Comparison of ENCODE assay signal across 15 cellular contexts in genomic region chr16:85365120-85365519, GRCh38.
A peak's percentile ranks its signal among the peaks of the same experiment; 100 is the strongest.
DNase-seq lines count a peak whose midpoint lies in the region; ATAC-seq and TF ChIP-seq lines count a peak whose summit lies in the region.
"Had no signal": no experiment of that assay in that cellular context is flagged by ENCODE, and none has a peak within 500 bp of the region (broad histone marks: within the 10 kb centered on the region; RNA-seq: fewer than 3 reads in every experiment).

No MANE protein-coding gene starts in this region.

- H3K9ac ChIP-seq in stomach smooth muscle (ENCODE audit: low read length in 2 of 2): no peak overlapping the region

- H3K27ac ChIP-seq in RWPE1 (peak overlapping the region; percentile 95), stomach smooth muscle (ENCODE audit: low read length) (peak overlapping the region; percentile 93)
- H3K27ac ChIP-seq: HL-60 had no signal

- H3K4me3 ChIP-seq in stomach smooth muscle (ENCODE audit: low read length in 2 of 2): no peak overlapping the region

- no peaks in the 10 kb centered on the region for H3K27me3 ChIP-seq in stomach smooth muscle (ENCODE audit: control insufficient read depth in 1 of 2, insufficient read depth in 2 of 2, low read length in 2 of 2)

- no peaks in the 10 kb centered on the region for H3K36me3 ChIP-seq in stomach smooth muscle (ENCODE audit: control insufficient read depth in 2 of 2, insufficient read depth in 2 of 2, low read length in 2 of 2)

- no peaks in the 10 kb centered on the region for H3K9me3 ChIP-seq in stomach smooth muscle (ENCODE audit: control insufficient read depth in 2 of 2, low read length in 2 of 2)

- CTCF ChIA-PET in RWPE1 (lab: Yijun Ruan, JAX): interaction anchor here (0.6 to 1.9 kb wide), 2 partner anchors 32 to 160 kb away, joined by 3 to 12 read pairs; no protein-coding TSS in a partner anchor

- no peak for ATAC-seq in activated CD4-positive, CD25-positive, alpha-beta regulatory T cell treated with anti-CD3 and anti-CD28 coated beads, Interleukin-2, amount 50 U/mL, for 24 hours
- no peak for ATAC-seq in HG03457 (IDR thresholded peaks at IDR 0.05; ENCODE audit: unreplicated experiment)
- ATAC-seq: activated naive CD4-positive, alpha-beta T cell treated with anti-CD3 and anti-CD28 coated beads, Interleukin-2, amount 50 U/mL, for 72 hours had no signal

- DNase-seq in HPDE6-E6E7 (ENCODE audit: extremely low spot score) (peak; percentile 60), RWPE1 (ENCODE audit: low spot score) (peak; percentile 54), islet precursor cell (peak; percentile 80), T-helper 2 cell (no peak)
- DNase-seq: activated CD8-positive, alpha-beta memory T cell treated with anti-CD3 and anti-CD28 coated beads, Interleukin-2, amount 50 U/mL, for 4 hours; GF-D8; GOT3; Karpas-422; NCI-H2081; SW 1271 had no signal

- POLR2A ChIA-PET in RWPE1 (lab: Yijun Ruan, JAX; ENCODE audit: low non-redundant PET): no interaction called here

- H3K4me1 ChIP-seq in stomach smooth muscle (ENCODE audit: control insufficient read depth, insufficient read depth, low read length): peaks cover 56% of the 10 kb centered on the region

- no peak for TF ChIP-seq CTCF in RWPE1 (conservative IDR thresholded peaks at IDR 0.05; ENCODE audit: low read depth)

Comparison
In these comparisons a context has a peak if more than half of its experiments do, and no peak if none do; other contexts are left out.
1. DNase-seq: peak in HPDE6-E6E7 (single experiment), RWPE1 (single experiment) and islet precursor cell (single experiment); none in T-helper 2 cell (0 of 5).